In the genomic region with DNA sequence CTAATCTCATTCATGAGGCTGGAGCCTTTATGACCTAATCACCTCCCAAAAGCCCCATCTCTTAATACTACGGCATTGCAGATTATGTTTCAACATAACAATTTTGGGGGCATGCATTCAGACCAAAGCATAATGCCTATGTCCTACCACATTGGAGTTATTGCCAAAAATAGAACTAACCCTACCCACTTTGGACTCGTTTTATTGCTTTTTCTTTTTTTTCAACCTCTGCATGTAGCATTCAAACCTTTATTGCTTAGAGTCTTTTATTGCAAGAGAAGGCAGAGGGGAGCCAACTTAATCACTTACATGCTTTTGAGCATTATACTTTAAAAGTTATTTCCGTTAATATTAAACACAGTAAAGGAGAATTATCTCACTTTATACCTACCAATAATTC, we compare ENCODE assay signal across 35 cellular contexts.
"Had no signal": no experiment of that assay in that cellular context is flagged by ENCODE, and none has a peak within 500 bp of the region (broad histone marks: within the 10 kb centered on the region; RNA-seq: fewer than 3 reads in every experiment).

No MANE protein-coding gene starts in this region.

- H3K36me3 ChIP-seq: MG63 had no signal

- H3K4me3 ChIP-seq: MG63 had no signal

- DNase-seq: Karpas-422, Kasumi-1, MG63, MM.1S, MV-4-11, NCI-H1048, NCI-H1092, NCI-H1092 treated with DMSO at 0.1 percent for 48 hours, NCI-H1105, NCI-H1105 treated with DMSO at 0.1 percent for 48 hours, NCI-H1417, NCI-H1417 treated with DMSO at 0.1 percent for 48 hours, NCI-H1436, NCI-H1436 treated with DMSO at 0.1 percent for 48 hours, NCI-H146, NCI-H1694, NCI-H1694 treated with DMSO at 0.1 percent for 48 hours, NCI-H187, NCI-H187 treated with DMSO at 0.1 percent for 48 hours, NCI-H1930, NCI-H2029, NCI-H2029 treated with DMSO at 0.1 percent for 48 hours, NCI-H2081, NCI-H2081 treated with DMSO at 0.1 percent for 48 hours, NCI-H2107, NCI-H2171, NCI-H2171 treated with DMSO at 0.1 percent for 48 hours, NCI-H2227 treated with DMSO at 0.1 percent for 48 hours, NCI-H226, NCI-H345, NCI-H446, NCI-H446 treated with DMSO at 0.1 percent for 48 hours, NCI-H510A, NCI-H510A treated with DMSO at 0.1 percent for 48 hours, NCI-H524 had no signal

- H3K9me3 ChIP-seq: MG63 had no signal

- H3K27me3 ChIP-seq: MG63 had no signal
